25 cellular contexts compared by ENCODE assay signal in genomic region chr11:118014022-118014421, GRCh38. TPM values are rescaled to one million over a fixed set of nuclear protein-coding genes. Genes with fewer than 3 reads are reported as not detected.
DNase-seq lines count a peak whose midpoint lies in the region; ATAC-seq lines count a peak whose summit lies in the region.
"Had no signal": no experiment of that assay in that cellular context is flagged by ENCODE, and none has a peak within 500 bp of the region (broad histone marks: within the 10 kb centered on the region; RNA-seq: fewer than 3 reads in every experiment).

No MANE protein-coding gene starts in this region.

- peaks cover 18 to 19% of the 10 kb centered on the region in 2 donors for H3K9me3 Mint-ChIP-seq in activated T-cell treated with anti-CD3 and anti-CD28 coated beads, Interleukin-2, amount 50 U/mL, for 72 hours
- H3K9me3 Mint-ChIP-seq in T-helper 2 cell treated with Interferon-gamma antibody and Interleukin-4, amounts not matched to agents 5 μg/mL and 100 μg/mL, for 36 hours: peaks cover 35% of the 10 kb centered on the region
- H3K9me3 Mint-ChIP-seq in effector memory CD8-positive, alpha-beta T cell: peaks cover 8 to 22% of the 10 kb centered on the region in 2 donors
- H3K9me3 Mint-ChIP-seq in stimulated activated naive B cell treated with anti-CD40 and anti-IgM and Interleukin-4, amounts not matched to agents 10 μg/mL and 1 μg/mL and 100 μg/mL, for 72 hours: peaks cover 17 to 20% of the 10 kb centered on the region in 2 donors

- H3K27ac Mint-ChIP-seq in activated T-cell treated with anti-CD3 and anti-CD28 coated beads, Interleukin-2, amount 50 U/mL, for 72 hours: peak overlapping the region; percentile 4
- peak overlapping the region; percentile 89 for H3K27ac Mint-ChIP-seq in T-helper 2 cell treated with Interferon-gamma antibody and Interleukin-4, amounts not matched to agents 5 μg/mL and 100 μg/mL, for 36 hours
- peak overlapping the region; percentile 72 to 91 for H3K27ac Mint-ChIP-seq in effector memory CD8-positive, alpha-beta T cell
- H3K27ac Mint-ChIP-seq in stimulated activated naive B cell treated with anti-CD40 and anti-IgM and Interleukin-4, amounts not matched to agents 10 μg/mL and 1 μg/mL and 100 μg/mL, for 72 hours: peak overlapping the region; percentile 90
- H3K27ac Mint-ChIP-seq: GM23338, WTC11 had no signal

- H3K27me3 Mint-ChIP-seq in activated T-cell treated with anti-CD3 and anti-CD28 coated beads, Interleukin-2, amount 50 U/mL, for 72 hours (ENCODE audit: low read depth): no peaks in the 10 kb centered on the region
- no peaks in the 10 kb centered on the region for H3K27me3 Mint-ChIP-seq in T-helper 2 cell treated with Interferon-gamma antibody and Interleukin-4, amounts not matched to agents 5 μg/mL and 100 μg/mL, for 36 hours (ENCODE audit: low read depth)
- H3K27me3 Mint-ChIP-seq in effector memory CD8-positive, alpha-beta T cell: no peaks in the 10 kb centered on the region
- no peaks in the 10 kb centered on the region for H3K27me3 Mint-ChIP-seq in stimulated activated naive B cell treated with anti-CD40 and anti-IgM and Interleukin-4, amounts not matched to agents 10 μg/mL and 1 μg/mL and 100 μg/mL, for 72 hours

- H3K4me3 Mint-ChIP-seq in activated T-cell treated with anti-CD3 and anti-CD28 coated beads, Interleukin-2, amount 50 U/mL, for 72 hours: peak overlapping the region in 1 of 2 donors; percentile 35
- peak overlapping the region; percentile 58 for H3K4me3 Mint-ChIP-seq in T-helper 2 cell treated with Interferon-gamma antibody and Interleukin-4, amounts not matched to agents 5 μg/mL and 100 μg/mL, for 36 hours
- H3K4me3 Mint-ChIP-seq in effector memory CD8-positive, alpha-beta T cell: peak overlapping the region; percentile 8 to 87
- peak overlapping the region in 1 of 2 donors; percentile 28 for H3K4me3 Mint-ChIP-seq in stimulated activated naive B cell treated with anti-CD40 and anti-IgM and Interleukin-4, amounts not matched to agents 10 μg/mL and 1 μg/mL and 100 μg/mL, for 72 hours
- H3K4me3 Mint-ChIP-seq: GM23338, WTC11 had no signal

- peak; percentile 34 to 47 for ATAC-seq in activated T-cell treated with anti-CD3 and anti-CD28 coated beads, Interleukin-2, amount 50 U/mL, for 72 hours (replicated peaks in 1 of 2)
- no peak for ATAC-seq in effector memory CD8-positive, alpha-beta T cell (replicated peaks)
- no peak for ATAC-seq in stimulated activated naive B cell treated with anti-CD40 and anti-IgM and Interleukin-4, amounts not matched to agents 10 μg/mL and 1 μg/mL and 100 μg/mL, for 72 hours (replicated peaks)
- ATAC-seq in GM21723 (IDR thresholded peaks at IDR 0.05; ENCODE audit: unreplicated experiment): no peak
- ATAC-seq: foreskin keratinocyte, GM23338, psoas muscle, upper lobe of right lung, WTC11 had no signal

- no peak for DNase-seq in activated T-cell treated with anti-CD3 and anti-CD28 coated beads, Interleukin-2, amount 50 U/mL, for 72 hours
- DNase-seq in activated T-cell treated with anti-CD3 and anti-CD28 coated beads, Interleukin-2, amount 50 U/mL, for 48 hours: no peak
- DNase-seq in T-helper 2 cell treated with Interferon-gamma antibody and Interleukin-4, amounts not matched to agents 5 μg/mL and 100 μg/mL, for 36 hours (ENCODE audit: low spot score): no peak
- DNase-seq in effector memory CD8-positive, alpha-beta T cell: no peak
- DNase-seq in stimulated activated naive B cell treated with anti-CD40 and anti-IgM and Interleukin-4, amounts not matched to agents 10 μg/mL and 1 μg/mL and 100 μg/mL, for 72 hours: no peak
- no peak for DNase-seq in dermis blood vessel endothelial cell
- no peak for DNase-seq in NCI-H1694 treated with DMSO at 0.1 percent for 48 hours (lab: John Stamatoyannopoulos, UW)
- DNase-seq: activated gamma-delta T cell; activated T-cell treated with anti-CD3 and anti-CD28 coated beads for 4 hours; caudate nucleus; EL; foreskin keratinocyte; NCI-H1105; NCI-H1930; NCI-H510A treated with DMSO at 0.1 percent for 48 hours; psoas muscle; sigmoid colon; stimulated activated CD4-positive, alpha-beta T cell treated with anti-CD3 and anti-CD28 coated beads, Interleukin-4, amount 100 ng/mL, for 1 hour; upper lobe of right lung had no signal

- peaks cover 25% of the 10 kb centered on the region in 2 donors for H3K36me3 Mint-ChIP-seq in activated T-cell treated with anti-CD3 and anti-CD28 coated beads, Interleukin-2, amount 50 U/mL, for 72 hours (ENCODE audit: insufficient read depth in 2 of 2)
- H3K36me3 Mint-ChIP-seq in T-helper 2 cell treated with Interferon-gamma antibody and Interleukin-4, amounts not matched to agents 5 μg/mL and 100 μg/mL, for 36 hours (ENCODE audit: low read depth): peaks cover 47% of the 10 kb centered on the region
- H3K36me3 Mint-ChIP-seq in effector memory CD8-positive, alpha-beta T cell (ENCODE audit: insufficient read depth): peaks cover 7% of the 10 kb centered on the region
- peaks cover 24 to 43% of the 10 kb centered on the region in 2 donors for H3K36me3 Mint-ChIP-seq in stimulated activated naive B cell treated with anti-CD40 and anti-IgM and Interleukin-4, amounts not matched to agents 10 μg/mL and 1 μg/mL and 100 μg/mL, for 72 hours

- peaks cover 83% of the 10 kb centered on the region for H3K4me1 Mint-ChIP-seq in activated T-cell treated with anti-CD3 and anti-CD28 coated beads, Interleukin-2, amount 50 U/mL, for 72 hours (ENCODE audit: low read depth)
- H3K4me1 Mint-ChIP-seq in T-helper 2 cell treated with Interferon-gamma antibody and Interleukin-4, amounts not matched to agents 5 μg/mL and 100 μg/mL, for 36 hours (ENCODE audit: low read depth): peaks cover 67% of the 10 kb centered on the region
- H3K4me1 Mint-ChIP-seq in effector memory CD8-positive, alpha-beta T cell (ENCODE audit: low read depth in 2 of 2): peaks cover 75 to 82% of the 10 kb centered on the region in 2 donors
- peaks cover 66 to 90% of the 10 kb centered on the region in 2 donors for H3K4me1 Mint-ChIP-seq in stimulated activated naive B cell treated with anti-CD40 and anti-IgM and Interleukin-4, amounts not matched to agents 10 μg/mL and 1 μg/mL and 100 μg/mL, for 72 hours
- H3K4me1 Mint-ChIP-seq: GM23338, WTC11 had no signal

RNA-seq across cellular contexts. Expression of gene IL10RA, which starts 27.8 kb away (rescaled TPM):
- 100 to 1,000 TPM in 1 of 2 donors, 10 to 100 TPM in 1; 79.6 to 123 TPM for total RNA-seq in activated T-cell treated with anti-CD3 and anti-CD28 coated beads, Interleukin-2, amount 50 U/mL, for 72 hours
- total RNA-seq in dermis blood vessel endothelial cell: 0.09 TPM in 1 of 2 replicates, not detected in the other
- total RNA-seq: HT1080, myocyte, SJSA1 had no signal

Comparison
In these comparisons a context has a peak if more than half of its experiments do, and no peak if none do; other contexts are left out.
1. ATAC-seq: peak in activated T-cell treated with anti-CD3 and anti-CD28 coated beads, Interleukin-2, amount 50 U/mL, for 72 hours (2 of 2); none in effector memory CD8-positive, alpha-beta T cell (single experiment), stimulated activated naive B cell treated with anti-CD40 and anti-IgM and Interleukin-4, amounts not matched to agents 10 μg/mL and 1 μg/mL and 100 μg/mL, for 72 hours (0 of 2) and GM21723 (single experiment).
2. H3K27ac Mint-ChIP-seq: peak in every context shown above with its lines; median percentile 90 in stimulated activated naive B cell treated with anti-CD40 and anti-IgM and Interleukin-4, amounts not matched to agents 10 μg/mL and 1 μg/mL and 100 μg/mL, for 72 hours; 89 in T-helper 2 cell treated with Interferon-gamma antibody and Interleukin-4, amounts not matched to agents 5 μg/mL and 100 μg/mL, for 36 hours; 82 in effector memory CD8-positive, alpha-beta T cell; 4 in activated T-cell treated with anti-CD3 and anti-CD28 coated beads, Interleukin-2, amount 50 U/mL, for 72 hours.
3. RNA of gene IL10RA, which starts 27.8 kb away (total RNA-seq): 79.6 to 123 TPM in activated T-cell treated with anti-CD3 and anti-CD28 coated beads, Interleukin-2, amount 50 U/mL, for 72 hours; 0.09 TPM in dermis blood vessel endothelial cell; every median in the first group is over 10 times any median in the second.